In genomic region chr5:132489871-132490483, GRCh38 we compare ENCODE assay signal across 8 cellular contexts. TPM values are rescaled to one million over a fixed set of nuclear protein-coding genes. Genes with fewer than 3 reads are reported as not detected.
DNase-seq lines count a peak whose midpoint lies in the region; ATAC-seq and TF ChIP-seq lines count a peak whose summit lies in the region.

No MANE protein-coding gene starts in this region.

- H3K4me3 Mint-ChIP-seq in activated CD8-positive, alpha-beta memory T cell treated with anti-CD3 and anti-CD28 coated beads, Interleukin-2, amount 10 ng/mL, durations not matched to agents 7 days and 5 days: peak overlapping the region; percentile 95
- H3K4me3 Mint-ChIP-seq in naive thymus-derived CD8-positive, alpha-beta T cell: peak overlapping the region; percentile 93 to 97 (median 96)

- H3K27me3 ChIP-seq in esophagus muscularis mucosa: no peaks in the 10 kb centered on the region
- H3K27me3 ChIP-seq in uterus: no peaks in the 10 kb centered on the region

- H3K27me3 Mint-ChIP-seq in activated CD8-positive, alpha-beta memory T cell treated with anti-CD3 and anti-CD28 coated beads, Interleukin-2, amount 10 ng/mL, durations not matched to agents 7 days and 5 days: no peaks in the 10 kb centered on the region
- no peaks in the 10 kb centered on the region for H3K27me3 Mint-ChIP-seq in naive thymus-derived CD8-positive, alpha-beta T cell

- H3K4me1 Mint-ChIP-seq in activated CD8-positive, alpha-beta memory T cell treated with anti-CD3 and anti-CD28 coated beads, Interleukin-2, amount 10 ng/mL, durations not matched to agents 7 days and 5 days: peaks cover 68% of the 10 kb centered on the region
- H3K4me1 Mint-ChIP-seq in naive thymus-derived CD8-positive, alpha-beta T cell: peaks cover 49 to 79% (median 76%) of the 10 kb centered on the region in 4 donors

- H3K36me3 ChIP-seq in esophagus muscularis mucosa (peaks cover 22 to 39% (median 34%) of the 10 kb centered on the region in 4 donors), uterus (no peaks in the 10 kb centered on the region)

- CTCF ChIA-PET in activated CD8-positive, alpha-beta memory T cell treated with anti-CD3 and anti-CD28 coated beads, Interleukin-2, amount 10 ng/mL, durations not matched to agents 7 days and 5 days (lab: Charles Lee): interaction anchor here (1.0 to 9.2 kb wide), 19 partner anchors 10 to 257 kb away, joined by 3 to 85 read pairs (median 10); partner anchors contain the start of gene CCNI2

- 0% methylated on average over 12 of the region's 65 CpGs for WGBS in esophagus muscularis mucosa

- TF ChIP-seq CTCF in esophagus muscularis mucosa (IDR thresholded peaks at IDR 0.05): peak; percentile 16 to 41 (median 32)
- peak; percentile 10 to 52 (median 22) for TF ChIP-seq CTCF in uterus (IDR thresholded peaks at IDR 0.05)

- H3K36me3 Mint-ChIP-seq in activated CD8-positive, alpha-beta memory T cell treated with anti-CD3 and anti-CD28 coated beads, Interleukin-2, amount 10 ng/mL, durations not matched to agents 7 days and 5 days: peaks cover 51% of the 10 kb centered on the region
- H3K36me3 Mint-ChIP-seq in naive thymus-derived CD8-positive, alpha-beta T cell: peaks cover 0 to 51% (median 42%) of the 10 kb centered on the region in 3 donors

- peak; percentile 23 for ATAC-seq in GM21576 (IDR thresholded peaks at IDR 0.05; ENCODE audit: unreplicated experiment)
- no peak for ATAC-seq in activated CD8-positive, alpha-beta memory T cell treated with anti-CD3 and anti-CD28 coated beads, Interleukin-2, amount 10 ng/mL, durations not matched to agents 7 days and 5 days
- peak; percentile 42 to 47 for ATAC-seq in naive thymus-derived CD8-positive, alpha-beta T cell

- intact Hi-C loops in esophagus muscularis mucosa (cut with DNase I) (loop anchor here (2.0 kb wide), 1 partner anchor 69 kb away; no protein-coding TSS in a partner anchor), uterus (cut with DNase I; ENCODE audit: low total_unique reads) (loop anchor here (5.0 kb wide), 1 partner anchor 68 kb away; no protein-coding TSS in a partner anchor)

- peak overlapping the region; percentile 91 for H3K27ac Mint-ChIP-seq in activated CD8-positive, alpha-beta memory T cell treated with anti-CD3 and anti-CD28 coated beads, Interleukin-2, amount 10 ng/mL, durations not matched to agents 7 days and 5 days
- peak overlapping the region; percentile 92 to 98 (median 96) for H3K27ac Mint-ChIP-seq in naive thymus-derived CD8-positive, alpha-beta T cell

- no peaks in the 10 kb centered on the region for H3K9me3 Mint-ChIP-seq in activated CD8-positive, alpha-beta memory T cell treated with anti-CD3 and anti-CD28 coated beads, Interleukin-2, amount 10 ng/mL, durations not matched to agents 7 days and 5 days (ENCODE audit: low read depth)
- H3K9me3 Mint-ChIP-seq in naive thymus-derived CD8-positive, alpha-beta T cell: no peaks in the 10 kb centered on the region

- TF ChIP-seq POLR2A in esophagus muscularis mucosa (IDR thresholded peaks at IDR 0.05; ENCODE audit: low read depth): no peak
- no peak for TF ChIP-seq POLR2A in uterus (IDR thresholded peaks at IDR 0.05)

- peak; percentile 20 for DNase-seq in GM04504 (ENCODE audit: low read depth)
- DNase-seq in HuH-7 (ENCODE audit: low spot score): peak; percentile 15
- DNase-seq in activated CD8-positive, alpha-beta memory T cell treated with anti-CD3 and anti-CD28 coated beads, Interleukin-2, amount 10 ng/mL, durations not matched to agents 7 days and 5 days: peak; percentile 67
- DNase-seq in esophagus muscularis mucosa (ENCODE audit: extremely low spot score): peak; percentile 91
- peak in 4 of 10 donors; percentile 55 to 84 (median 61) for DNase-seq in naive thymus-derived CD8-positive, alpha-beta T cell
- DNase-seq in uterus: peak; percentile 63 to 71
- DNase-seq in SIG-M5 (lab: John Stamatoyannopoulos, UW): no peak

- peak overlapping the region; percentile 84 to 93 (median 90) for H3K4me3 ChIP-seq in esophagus muscularis mucosa
- H3K4me3 ChIP-seq in uterus: peak overlapping the region; percentile 87 to 91

- no peak for TF ChIP-seq EP300 in esophagus muscularis mucosa (IDR thresholded peaks at IDR 0.05)

- H3K27ac ChIP-seq in esophagus muscularis mucosa (replicated peaks in 1 of 4): peak overlapping the region; percentile 97 to 99 (median 98)
- peak overlapping the region; percentile 97 to 98 for H3K27ac ChIP-seq in uterus

- POLR2A ChIA-PET in naive thymus-derived CD8-positive, alpha-beta T cell (lab: Charles Lee): interaction anchor here (0.6 to 16.0 kb wide), 26 partner anchors 10 to 938 kb away, joined by 3 to 648 read pairs (median 11); partner anchors contain the start of genes AFF4, HSPA4, RAD50 and SLC22A4

- no peaks in the 10 kb centered on the region for H3K9me3 ChIP-seq in esophagus muscularis mucosa
- no peaks in the 10 kb centered on the region for H3K9me3 ChIP-seq in uterus

- peaks cover 54 to 76% (median 74%) of the 10 kb centered on the region in 4 donors for H3K4me1 ChIP-seq in esophagus muscularis mucosa
- peaks cover 8 to 9% of the 10 kb centered on the region in 2 donors for H3K4me1 ChIP-seq in uterus

RNA-seq across cellular contexts. Expression of gene IRF1, which starts 0.6 kb away (rescaled TPM):
- total RNA-seq in activated CD8-positive, alpha-beta memory T cell treated with anti-CD3 and anti-CD28 coated beads, Interleukin-2, amount 10 ng/mL, durations not matched to agents 7 days and 5 days: 100 to 1,000 TPM; 205 to 223 TPM
- total RNA-seq in esophagus muscularis mucosa (100 to 1,000 TPM in 1 of 4 donors, 10 to 100 TPM in 3; 20.6 to 289 (median 29.6) TPM), uterus (100 to 1,000 TPM in 1 of 4 donors, 10 to 100 TPM in 2, 1 to 10 TPM in 1; 3.8 to 110 (median 25.7) TPM)
- 100 to 1,000 TPM; 116 to 127 TPM for total RNA-seq in naive thymus-derived CD8-positive, alpha-beta T cell
- 100 to 1,000 TPM; 108 to 218 (median 141) TPM for polyA plus RNA-seq in naive thymus-derived CD8-positive, alpha-beta T cell

RNA-seq across cellular contexts. Expression of gene IL5, which starts 53.3 kb away (rescaled TPM):
- 10 to 100 TPM in 1 of 2 experiments, under 1 TPM in 1; 0.35 to 20.0 TPM for total RNA-seq in activated CD8-positive, alpha-beta memory T cell treated with anti-CD3 and anti-CD28 coated beads, Interleukin-2, amount 10 ng/mL, durations not matched to agents 7 days and 5 days
- total RNA-seq in esophagus muscularis mucosa: not detected
- total RNA-seq in naive thymus-derived CD8-positive, alpha-beta T cell: not detected
- polyA plus RNA-seq in naive thymus-derived CD8-positive, alpha-beta T cell: not detected
- not detected for total RNA-seq in uterus
